Comparison of ENCODE assay signal across 7 cellular contexts in the genomic region with DNA sequence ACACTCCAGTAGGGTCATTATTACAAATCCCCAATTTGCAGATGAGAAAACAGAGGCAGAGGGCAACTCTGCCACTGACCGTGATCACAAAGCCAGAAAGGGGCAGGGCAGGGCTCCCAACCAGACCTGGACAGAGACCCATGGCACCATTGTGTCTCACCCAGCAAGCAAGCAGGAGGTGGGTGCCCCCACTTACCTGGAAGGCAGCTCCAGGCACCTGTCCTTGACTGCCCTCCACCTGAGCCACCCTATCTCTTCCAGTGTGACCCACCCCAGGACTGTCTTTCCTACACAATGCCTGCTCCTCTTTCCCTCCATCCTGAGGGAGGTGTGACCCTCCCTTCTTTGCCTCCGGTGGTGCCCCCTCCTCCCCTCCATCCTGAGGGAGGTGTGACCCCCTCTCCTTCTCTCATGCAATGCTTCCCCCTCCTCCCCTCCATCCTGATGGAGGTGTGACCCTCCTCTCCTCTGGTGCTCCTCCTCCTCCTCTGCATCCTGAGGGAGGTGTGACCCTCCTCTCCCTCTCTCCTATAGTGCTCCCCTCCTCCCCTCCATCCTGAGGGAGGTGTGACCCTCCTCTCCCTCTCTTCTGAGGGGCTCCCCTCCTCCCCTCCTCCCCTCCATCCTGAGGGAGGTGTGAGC.
"Had no signal": no experiment of that assay in that cellular context is flagged by ENCODE, and none has a peak within 500 bp of the region (broad histone marks: within the 10 kb centered on the region; RNA-seq: fewer than 3 reads in every experiment).

No MANE protein-coding gene starts in this region.

- H3K4me2 ChIP-seq: GM23338 had no signal

- H3K4me3 Mint-ChIP-seq: GM23338, H9 had no signal

- H3K4me1 Mint-ChIP-seq: GM23338 had no signal

- H3K4me3 ChIP-seq: GM23338 had no signal

- H3K27ac Mint-ChIP-seq: GM23338, H9 had no signal

- FAIRE-seq: H1, H54, HTR-8/SVneo had no signal

- DNase-seq: H9, HCEC 1CT, IMR-90 had no signal

- H3K9me3 Mint-ChIP-seq: H9 had no signal
